Comparison of ENCODE assay signal across 8 cellular contexts in genomic region chr9:129640086-129640870, GRCh38. TPM values are rescaled to one million over a fixed set of nuclear protein-coding genes. Genes with fewer than 3 reads are reported as not detected.
DNase-seq lines count a peak whose midpoint lies in the region; ATAC-seq and TF ChIP-seq lines count a peak whose summit lies in the region.

No MANE protein-coding gene starts in this region.

- no peak for ATAC-seq in GM21528 (IDR thresholded peaks at IDR 0.05; ENCODE audit: low FRiP score, unreplicated experiment)
- no peak for ATAC-seq in HG02798 (IDR thresholded peaks at IDR 0.05; ENCODE audit: poor library complexity, unreplicated experiment)
- ATAC-seq in GM19397 (IDR thresholded peaks at IDR 0.05; ENCODE audit: unreplicated experiment), result no peak

- peaks cover 29 to 67% (median 53%) of the 10 kb centered on the region in 10 experiments for H3K4me1 ChIP-seq in BLaER1 treated with 17β-estradiol and CSF1 and Interleukin-3, amounts not matched to agents 10 nM and 100 nM

- peaks cover 43 to 56% (median 49%) of the 10 kb centered on the region in 11 experiments for H3K36me3 ChIP-seq in BLaER1 treated with 17β-estradiol and CSF1 and Interleukin-3, amounts not matched to agents 10 nM and 100 nM
- no peaks in the 10 kb centered on the region for H3K36me3 ChIP-seq in kidney epithelial cell (ENCODE audit: control insufficient read depth, insufficient read depth, low read length)

- H3K4me2 ChIP-seq in BLaER1 treated with 17β-estradiol and CSF1 and Interleukin-3, amounts not matched to agents 10 nM and 100 nM, result peak overlapping the region; percentile 91 to 100 (median 99)

- intact Hi-C loops in activated T-helper 2 cell treated with anti-CD3 and anti-CD28 coated beads, Interferon-gamma antibody, Interleukin-2, Interleukin-4, amounts not matched to agents 10 μg/mL and 5 μg/mL and 100 μg/mL, durations not matched to agents 14 hours and 24 hours and 36 hours (cut with micrococcal nuclease), result loop anchor here (5.0 kb wide), 1 partner anchor 97 kb away; no protein-coding TSS in a partner anchor

- peaks cover 14% of the 10 kb centered on the region for H3K4me1 Mint-ChIP-seq in activated T-helper 2 cell treated with anti-CD3 and anti-CD28 coated beads, Interferon-gamma antibody, Interleukin-2, Interleukin-4, amounts not matched to agents 10 μg/mL and 5 μg/mL and 100 μg/mL, durations not matched to agents 14 hours and 24 hours and 36 hours (ENCODE audit: low read depth)

- H3K27me3 ChIP-seq in BLaER1 treated with 17β-estradiol and CSF1 and Interleukin-3, amounts not matched to agents 10 nM and 100 nM, result no peaks in the 10 kb centered on the region
- no peaks in the 10 kb centered on the region for H3K27me3 ChIP-seq in kidney epithelial cell (ENCODE audit: control insufficient read depth, insufficient read depth, low read length)

- no peak overlapping the region for H3K27ac Mint-ChIP-seq in activated T-helper 2 cell treated with anti-CD3 and anti-CD28 coated beads, Interferon-gamma antibody, Interleukin-2, Interleukin-4, amounts not matched to agents 10 μg/mL and 5 μg/mL and 100 μg/mL, durations not matched to agents 14 hours and 24 hours and 36 hours

- H3K27me3 Mint-ChIP-seq in activated T-helper 2 cell treated with anti-CD3 and anti-CD28 coated beads, Interferon-gamma antibody, Interleukin-2, Interleukin-4, amounts not matched to agents 10 μg/mL and 5 μg/mL and 100 μg/mL, durations not matched to agents 14 hours and 24 hours and 36 hours (ENCODE audit: low read depth), result no peaks in the 10 kb centered on the region

- H3K4me3 Mint-ChIP-seq in activated T-helper 2 cell treated with anti-CD3 and anti-CD28 coated beads, Interferon-gamma antibody, Interleukin-2, Interleukin-4, amounts not matched to agents 10 μg/mL and 5 μg/mL and 100 μg/mL, durations not matched to agents 14 hours and 24 hours and 36 hours (ENCODE audit: low read depth), result peak overlapping the region; percentile 87

- peaks cover 22% of the 10 kb centered on the region for H3K36me3 Mint-ChIP-seq in activated T-helper 2 cell treated with anti-CD3 and anti-CD28 coated beads, Interferon-gamma antibody, Interleukin-2, Interleukin-4, amounts not matched to agents 10 μg/mL and 5 μg/mL and 100 μg/mL, durations not matched to agents 14 hours and 24 hours and 36 hours (ENCODE audit: low read depth)

- peak overlapping the region in 5 of 11 experiments; percentile 4 to 86 (median 82); a peak in 6 of 22 replicates for H3K27ac ChIP-seq in BLaER1 treated with 17β-estradiol and CSF1 and Interleukin-3, amounts not matched to agents 10 nM and 100 nM

- TF ChIP-seq CTCF in kidney epithelial cell (IDR thresholded peaks at IDR 0.05; ENCODE audit: insufficient read depth, low read length, poor library complexity, severe bottlenecking), result no peak

- peak overlapping the region; percentile 78 to 92 (median 84) for H3K9ac ChIP-seq in BLaER1 treated with 17β-estradiol and CSF1 and Interleukin-3, amounts not matched to agents 10 nM and 100 nM

- DNase-seq in LHCN-M2 (ENCODE audit: low read depth) (peak; percentile 13), kidney epithelial cell (ENCODE audit: low read depth) (no peak), dedifferentiated amniotic fluid mesenchymal stem cell (ENCODE audit: extremely low spot score) (no peak)
- no peak for DNase-seq in activated T-helper 2 cell treated with anti-CD3 and anti-CD28 coated beads, Interferon-gamma antibody, Interleukin-2, Interleukin-4, amounts not matched to agents 10 μg/mL and 5 μg/mL and 100 μg/mL, durations not matched to agents 14 hours and 24 hours and 36 hours (ENCODE audit: low spot score)

- H3K9me3 ChIP-seq in BLaER1 treated with 17β-estradiol and CSF1 and Interleukin-3, amounts not matched to agents 10 nM and 100 nM (replicated peaks in 1 of 11), result no peaks in the 10 kb centered on the region

- H3K9me3 Mint-ChIP-seq in activated T-helper 2 cell treated with anti-CD3 and anti-CD28 coated beads, Interferon-gamma antibody, Interleukin-2, Interleukin-4, amounts not matched to agents 10 μg/mL and 5 μg/mL and 100 μg/mL, durations not matched to agents 14 hours and 24 hours and 36 hours, result no peaks in the 10 kb centered on the region

- H3K4me3 ChIP-seq in BLaER1 treated with 17β-estradiol and CSF1 and Interleukin-3, amounts not matched to agents 10 nM and 100 nM, result peak overlapping the region; percentile 80 to 99 (median 90)
- H3K4me3 ChIP-seq in kidney epithelial cell (ENCODE audit: low read depth, low read length), result peak overlapping the region; percentile 97

- peaks cover 56 to 66% (median 65%) of the 10 kb centered on the region in 11 experiments; a peak in 21 of 22 replicates for H4K20me1 ChIP-seq in BLaER1 treated with 17β-estradiol and CSF1 and Interleukin-3, amounts not matched to agents 10 nM and 100 nM

RNA-seq across cellular contexts. Expression of gene ASB6, which starts 1.7 kb away (rescaled TPM):
- total RNA-seq in LHCN-M2 (2014; rRNA removed) (23.1 and 25.3 TPM in 2 replicates), kidney epithelial cell (27.0 and 32.0 TPM in 2 replicates)
- 17.2 TPM for polyA plus RNA-seq in LHCN-M2 (2012)
- 21.4 and 22.1 TPM in 2 replicates for total RNA-seq in activated T-helper 2 cell treated with anti-CD3 and anti-CD28 coated beads, Interferon-gamma antibody, Interleukin-2, Interleukin-4, amounts not matched to agents 10 μg/mL and 5 μg/mL and 100 μg/mL, durations not matched to agents 14 hours and 24 hours and 36 hours

RNA-seq across cellular contexts. Expression of gene NTMT1, which starts 14.3 kb away (rescaled TPM):
- total RNA-seq in LHCN-M2 (2014; rRNA removed), result 23.9 and 24.3 TPM in 2 replicates
- 64.9 TPM for polyA plus RNA-seq in LHCN-M2 (2012)
- total RNA-seq in activated T-helper 2 cell treated with anti-CD3 and anti-CD28 coated beads, Interferon-gamma antibody, Interleukin-2, Interleukin-4, amounts not matched to agents 10 μg/mL and 5 μg/mL and 100 μg/mL, durations not matched to agents 14 hours and 24 hours and 36 hours, result 58.4 and 61.5 TPM in 2 replicates
- 52.6 and 57.2 TPM in 2 replicates for total RNA-seq in kidney epithelial cell

RNA-seq across cellular contexts. Expression of gene C9orf50, which starts 19.4 kb away (rescaled TPM):
- total RNA-seq in LHCN-M2 (2014; rRNA removed) (not detected in 2 replicates), kidney epithelial cell (not detected in 2 replicates)
- polyA plus RNA-seq in LHCN-M2 (2012), result 0.11 TPM
- total RNA-seq in activated T-helper 2 cell treated with anti-CD3 and anti-CD28 coated beads, Interferon-gamma antibody, Interleukin-2, Interleukin-4, amounts not matched to agents 10 μg/mL and 5 μg/mL and 100 μg/mL, durations not matched to agents 14 hours and 24 hours and 36 hours, result not detected in 2 replicates

RNA-seq across cellular contexts. Expression of gene PRRX2, which starts 25.2 kb away (rescaled TPM):
- total RNA-seq in LHCN-M2 (2014; rRNA removed) (not detected in 2 replicates), kidney epithelial cell (0.27 TPM in 1 of 2 replicates, not detected in the other)
- 0.34 TPM for polyA plus RNA-seq in LHCN-M2 (2012)
- total RNA-seq in activated T-helper 2 cell treated with anti-CD3 and anti-CD28 coated beads, Interferon-gamma antibody, Interleukin-2, Interleukin-4, amounts not matched to agents 10 μg/mL and 5 μg/mL and 100 μg/mL, durations not matched to agents 14 hours and 24 hours and 36 hours, result 5.0 and 5.1 TPM in 2 replicates
